Comparison of ENCODE assay signal across 8 cellular contexts in the genomic region with DNA sequence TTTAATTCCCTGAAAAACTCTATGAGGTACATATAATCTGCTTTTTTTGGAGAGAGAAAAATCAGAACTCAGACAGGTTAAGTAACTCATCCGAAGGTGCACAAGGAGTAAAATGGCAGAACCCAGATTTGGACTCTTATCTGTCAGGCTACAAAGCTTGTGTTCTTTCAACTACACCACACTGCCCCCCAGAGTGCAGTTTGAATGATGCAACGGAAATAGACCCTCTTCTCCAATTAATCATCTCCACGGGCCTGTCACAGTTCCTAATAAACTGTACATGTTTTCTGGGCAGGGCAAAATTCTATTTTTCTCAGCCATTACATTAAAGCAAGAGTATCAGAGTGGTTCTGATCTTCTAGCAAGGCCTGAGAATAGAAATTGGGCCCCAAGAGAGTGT. TPM values are rescaled to one million over a fixed set of nuclear protein-coding genes. Genes with fewer than 3 reads are reported as not detected.
DNase-seq lines count a peak whose midpoint lies in the region; ATAC-seq, FAIRE-seq and TF ChIP-seq lines count a peak whose summit lies in the region.

No MANE protein-coding gene starts in this region.

- peak; percentile 40 for DNase-seq in D341Med (ENCODE audit: low spot score)
- DNase-seq in HT1080 (ENCODE audit: low read depth), result peak; percentile 2
- peak; percentile 1 for DNase-seq in glomerular visceral epithelial cell (ENCODE audit: extremely low spot score)
- no peak for DNase-seq in GM12891 (ENCODE audit: insufficient read length, low spot score)

- no peaks in the 10 kb centered on the region for H3K36me3 ChIP-seq in OCI-LY1 (ENCODE audit: insufficient read depth, low read length)

- H4K20me1 ChIP-seq in OCI-LY1 (ENCODE audit: insufficient read depth, low read length), result no peaks in the 10 kb centered on the region

- no peak overlapping the region for H2AFZ ChIP-seq in OCI-LY1 (ENCODE audit: low read length)

- no peaks in the 10 kb centered on the region for H3K79me2 ChIP-seq in OCI-LY1 (ENCODE audit: insufficient read depth, low read length)

- peaks cover 4% of the 10 kb centered on the region for H3K4me1 ChIP-seq in OCI-LY1 (ENCODE audit: insufficient read depth, low read length, severe bottlenecking)

- peak; percentile 49 for TF ChIP-seq CTCF in OCI-LY1 (IDR thresholded peaks at IDR 0.05; ENCODE audit: low read length)

- peak; percentile 80 for ATAC-seq in GM18907 (IDR thresholded peaks at IDR 0.05; ENCODE audit: unreplicated experiment)
- no peak for ATAC-seq in GM21447 (IDR thresholded peaks at IDR 0.05; ENCODE audit: unreplicated experiment)
- ATAC-seq in HG03457 (IDR thresholded peaks at IDR 0.05; ENCODE audit: unreplicated experiment), result no peak

- no peak for TF ChIP-seq POLR2A in GM12891 (IDR thresholded peaks at IDR 0.05; ENCODE audit: low read depth, low read length)

- no peak overlapping the region for H3K27ac ChIP-seq in OCI-LY1 (ENCODE audit: low read depth, low read length, poor library complexity, severe bottlenecking)

- H3K4me2 ChIP-seq in OCI-LY1 (ENCODE audit: low read length), result no peak overlapping the region

- H3K4me3 ChIP-seq in OCI-LY1 (ENCODE audit: low read depth, low read length, poor library complexity, severe bottlenecking), result no peak overlapping the region

- no peak for FAIRE-seq in GM12891 (lab: Jason Lieb, UNC)

- no peaks in the 10 kb centered on the region for H3K9me2 ChIP-seq in OCI-LY1 (ENCODE audit: low read depth, low read length)

- no peaks in the 10 kb centered on the region for H3K27me3 ChIP-seq in OCI-LY1 (ENCODE audit: insufficient read depth, low read length)

- no peaks in the 10 kb centered on the region for H3F3A ChIP-seq in OCI-LY1 (ENCODE audit: insufficient read depth, low read length)

- no peak overlapping the region for H3K9ac ChIP-seq in OCI-LY1 (ENCODE audit: low read length)

- no peaks in the 10 kb centered on the region for H3K9me3 ChIP-seq in OCI-LY1 (ENCODE audit: low read length)

TF ChIP-seq in GM12891, 5 proteins besides CTCF, POLR2A, EP300 and RAD21:
- TF ChIP-seq TAF1 (IDR thresholded peaks at IDR 0.05; ENCODE audit: low read depth, low read length), result no peak
- TF ChIP-seq PAX5 (IDR thresholded peaks at IDR 0.05; ENCODE audit: insufficient read depth, low read length, severe bottlenecking), result no peak
- TF ChIP-seq SPI1 (IDR thresholded peaks at IDR 0.05; ENCODE audit: low read depth, low read length), result no peak
- no peak for TF ChIP-seq POU2F2 (IDR thresholded peaks at IDR 0.05; ENCODE audit: low read depth, low read length)
- TF ChIP-seq POLR2AphosphoS5 (IDR thresholded peaks at IDR 0.05; ENCODE audit: low read depth, low read length), result no peak

RNA-seq across cellular contexts. Expression of gene DCX, which starts 35.3 kb away (rescaled TPM):
- not detected in 2 replicates for total RNA-seq in HT1080 (2014; rRNA removed; shearing (Covaris generic))
- not detected in 2 replicates for polyA plus RNA-seq in HT1080 (2015; cell fraction: cytosol; rRNA removed)
- not detected in 2 replicates for polyA plus RNA-seq in HT1080 (2015; cell fraction: nucleus; rRNA removed)
- polyA plus RNA-seq in GM12891 (2012; ENCODE audit: low read depth, missing spikeins), result not detected
